19 cellular contexts compared by ENCODE assay signal in genomic region chr4:152415980-152416379, GRCh38.
DNase-seq lines count a peak whose midpoint lies in the region; ATAC-seq, FAIRE-seq and TF ChIP-seq lines count a peak whose summit lies in the region.
"Had no signal": no experiment of that assay in that cellular context is flagged by ENCODE, and none has a peak within 500 bp of the region (broad histone marks: within the 10 kb centered on the region; RNA-seq: fewer than 3 reads in every experiment).

No MANE protein-coding gene starts in this region.

- H3K36me3 ChIP-seq in HepG2 (replicated peaks in 1 of 2; ENCODE audit: control insufficient read depth in 1 of 2, insufficient read depth in 2 of 2, low read length in 2 of 2) (peaks cover 0 to 6% of the 10 kb centered on the region in 2 experiments; a peak in 2 of 5 replicates), right lobe of liver (no peaks in the 10 kb centered on the region)
- H3K36me3 ChIP-seq: thyroid gland had no signal

- H3K36me3 Mint-ChIP-seq in stimulated activated memory B cell treated with anti-CD40 and anti-IgM and Interleukin-4, amounts not matched to agents 10 μg/mL and 1 μg/mL and 100 μg/mL, for 72 hours: peaks cover 7% of the 10 kb centered on the region

- no peak overlapping the region for H3K4me3 ChIP-seq in HepG2 (replicated peaks in 1 of 3; ENCODE audit: insufficient read depth in 1 of 3, low read depth in 2 of 3, low read length in 3 of 3)
- H3K4me3 ChIP-seq in right lobe of liver: no peak overlapping the region
- H3K4me3 ChIP-seq in fibroblast of pulmonary artery (replicated peaks; ENCODE audit: low read depth, low read length): no peak overlapping the region
- H3K4me3 ChIP-seq in coronary artery: no peak overlapping the region
- H3K4me3 ChIP-seq: thyroid gland had no signal

- no peak overlapping the region for H2AFZ ChIP-seq in HepG2 (ENCODE audit: low read length)

- H3K79me2 ChIP-seq in HepG2 (ENCODE audit: insufficient read depth, low read length): peaks cover 9% of the 10 kb centered on the region

- intact Hi-C loops in HepG2 (cut with micrococcal nuclease; ENCODE audit: unreplicated experiment): no loop called here
- intact Hi-C loops in right lobe of liver (cut with DNase I): no loop called here

- FAIRE-seq in HepG2 (lab: Jason Lieb, UNC): no peak

- ATAC-seq in HepG2 (no peak), right lobe of liver (no peak), SK-N-SH treated with all-trans-retinoic acid at 6 μM for 48 hours (no peak)
- ATAC-seq in stimulated activated memory B cell treated with anti-CD40 and anti-IgM and Interleukin-4, amounts not matched to agents 10 μg/mL and 1 μg/mL and 100 μg/mL, for 72 hours: no peak
- ATAC-seq: sciatic nerve had no signal

- CTCF ChIA-PET in HepG2 (lab: Yijun Ruan, JAX; ENCODE audit: low intra/inter-chr PET ratio, low total read pairs): no interaction called here

- 24% methylated on average over 2 of the region's 2 CpGs for WGBS in HepG2 (ENCODE audit: low lambda C conversion rate)
- WGBS in right lobe of liver (ENCODE audit: insufficient coverage, low coverage, low lambda C conversion rate, missing lambda C conversion rate): 43% methylated on average over 2 of the region's 2 CpGs

- H3K9me3 ChIP-seq in HepG2 (ENCODE audit: low read length) (no peaks in the 10 kb centered on the region), right lobe of liver (no peaks in the 10 kb centered on the region)
- H3K9me3 ChIP-seq: thyroid gland had no signal

- H3K27me3 ChIP-seq in HepG2 (ENCODE audit: control insufficient read depth in 1 of 2, insufficient read depth in 2 of 2, low read length in 2 of 2): no peaks in the 10 kb centered on the region
- H3K27me3 ChIP-seq in right lobe of liver: no peaks in the 10 kb centered on the region
- H3K27me3 ChIP-seq: thyroid gland had no signal

- BruUV-seq in HepG2 (replicated peaks; lab: Mats Ljungman, UMichigan): no TSS peak

- in situ Hi-C loops in HepG2 (cut with HindIII; ENCODE audit: extremely low pct_ligation_motif_present, low pct_unique_long_range_greater_than_20kb): no loop called here

- TF ChIP-seq CTCF in HepG2 (CRISPR knock-in tag; IDR thresholded peaks at IDR 0.05) (no peak), right lobe of liver (IDR thresholded peaks at IDR 0.05) (no peak), fibroblast of pulmonary artery (IDR thresholded peaks at IDR 0.05; ENCODE audit: low read length, missing control alignments) (no peak), coronary artery (IDR thresholded peaks at IDR 0.05) (no peak)

- no peak overlapping the region for H3K9ac ChIP-seq in HepG2 (ENCODE audit: insufficient read depth, low read depth, low read length)

- H3K4me1 ChIP-seq in HepG2 (ENCODE audit: insufficient read depth, low read length) (peaks cover 29% of the 10 kb centered on the region), right lobe of liver (no peaks in the 10 kb centered on the region)

- H3K27me3 Mint-ChIP-seq in stimulated activated memory B cell treated with anti-CD40 and anti-IgM and Interleukin-4, amounts not matched to agents 10 μg/mL and 1 μg/mL and 100 μg/mL, for 72 hours: no peaks in the 10 kb centered on the region
- H3K27me3 Mint-ChIP-seq: activated CD4-positive, alpha-beta T cell treated with anti-CD3 and anti-CD28 coated beads, Interleukin-2, amount 10 ng/mL, durations not matched to agents 7 days and 5 days; dendritic cell treated with granulocyte-macrophage colony-stimulating factor and Interleukin-4, amounts not matched to agents 40 ng/mL and 50 ng/mL, for 4 days; IgD-negative memory B cell had no signal

- H3K4me1 Mint-ChIP-seq in stimulated activated memory B cell treated with anti-CD40 and anti-IgM and Interleukin-4, amounts not matched to agents 10 μg/mL and 1 μg/mL and 100 μg/mL, for 72 hours: peaks cover 28% of the 10 kb centered on the region

- no peaks in the 10 kb centered on the region for H4K20me1 ChIP-seq in HepG2 (ENCODE audit: insufficient read depth, low read length)

- no peaks in the 10 kb centered on the region for H3K9me3 Mint-ChIP-seq in stimulated activated memory B cell treated with anti-CD40 and anti-IgM and Interleukin-4, amounts not matched to agents 10 μg/mL and 1 μg/mL and 100 μg/mL, for 72 hours
- H3K9me3 Mint-ChIP-seq: activated CD4-positive, alpha-beta T cell treated with anti-CD3 and anti-CD28 coated beads, Interleukin-2, amount 10 ng/mL, durations not matched to agents 7 days and 5 days; dendritic cell treated with granulocyte-macrophage colony-stimulating factor and Interleukin-4, amounts not matched to agents 40 ng/mL and 50 ng/mL, for 4 days; IgD-negative memory B cell; nephron progenitor cell had no signal

- H3K27ac ChIP-seq in HepG2 (ENCODE audit: extremely low read length, insufficient read depth, low read length): no peak overlapping the region
- H3K27ac ChIP-seq in right lobe of liver: no peak overlapping the region
- no peak overlapping the region for H3K27ac ChIP-seq in coronary artery
- H3K27ac ChIP-seq: thyroid gland had no signal

- no peak for TF ChIP-seq RAD21 in HepG2 (CRISPR knock-in tag; IDR thresholded peaks at IDR 0.05)

- TF ChIP-seq POLR2A in HepG2 (IDR thresholded peaks at IDR 0.05; ENCODE audit: insufficient read depth in 1 of 2, low read depth in 2 of 2, low read length in 2 of 2): no peak
- TF ChIP-seq POLR2A in right lobe of liver (IDR thresholded peaks at IDR 0.05): no peak

- DNase-seq in HepG2 (ENCODE audit: low spot score) (peak; percentile 24), right lobe of liver (no peak), fibroblast of pulmonary artery (ENCODE audit: low read depth) (peak; percentile 52), coronary artery (ENCODE audit: low spot score) (no peak), hypothalamus (lab: John Stamatoyannopoulos, UW) (no peak), DMS79 treated with DMSO at 0.1 percent for 48 hours (lab: John Stamatoyannopoulos, UW) (no peak)
- DNase-seq: activated CD4-positive, alpha-beta T cell treated with anti-CD3 and anti-CD28 coated beads, Interleukin-2, amount 10 ng/mL, durations not matched to agents 7 days and 5 days; activated T-cell treated with anti-CD3 and anti-CD28 coated beads, Interleukin-2, amount 50 U/mL, for 1 hour; amygdala; mesendoderm; NCI-H345; nephron progenitor cell; stimulated activated CD4-positive, alpha-beta T cell treated with anti-CD3 and anti-CD28 coated beads, Interleukin-4, amount 100 ng/mL, for 24 hours; thyroid gland had no signal

- POLR2A ChIA-PET in HepG2 (lab: Yijun Ruan, JAX): no interaction called here

- H3K27ac Mint-ChIP-seq in stimulated activated memory B cell treated with anti-CD40 and anti-IgM and Interleukin-4, amounts not matched to agents 10 μg/mL and 1 μg/mL and 100 μg/mL, for 72 hours: peak overlapping the region; percentile 1
- H3K27ac Mint-ChIP-seq: activated CD4-positive, alpha-beta T cell treated with anti-CD3 and anti-CD28 coated beads, Interleukin-2, amount 10 ng/mL, durations not matched to agents 7 days and 5 days; dendritic cell treated with granulocyte-macrophage colony-stimulating factor and Interleukin-4, amounts not matched to agents 40 ng/mL and 50 ng/mL, for 4 days; nephron progenitor cell had no signal

- no peak overlapping the region for H3K4me3 Mint-ChIP-seq in stimulated activated memory B cell treated with anti-CD40 and anti-IgM and Interleukin-4, amounts not matched to agents 10 μg/mL and 1 μg/mL and 100 μg/mL, for 72 hours
- H3K4me3 Mint-ChIP-seq: activated CD4-positive, alpha-beta T cell treated with anti-CD3 and anti-CD28 coated beads, Interleukin-2, amount 10 ng/mL, durations not matched to agents 7 days and 5 days; dendritic cell treated with granulocyte-macrophage colony-stimulating factor and Interleukin-4, amounts not matched to agents 40 ng/mL and 50 ng/mL, for 4 days; IgD-negative memory B cell; nephron progenitor cell had no signal

- peak in 1 of 2 experiments; percentile 18; a peak in 1 of 4 replicates for TF ChIP-seq EP300 in HepG2 (IDR thresholded peaks at IDR 0.05; ENCODE audit: low read depth in 2 of 2, low read length in 2 of 2)
- TF ChIP-seq EP300 in HepG2 (CRISPR knock-in tag; IDR thresholded peaks at IDR 0.05; ENCODE audit: borderline replicate concordance): no peak

- no peak overlapping the region for H3K4me2 ChIP-seq in HepG2 (ENCODE audit: low read depth, low read length)

TF ChIP-seq in HepG2, 621 proteins besides CTCF, POLR2A, EP300 and RAD21:
- TF ChIP-seq JUN (CRISPR knock-in tag; IDR thresholded peaks at IDR 0.05): no peak
- TF ChIP-seq SAP130 (CRISPR knock-in tag; IDR thresholded peaks at IDR 0.05; ENCODE audit: low read depth): peak; percentile 14; the same call in 1 of the 2 replicates

TF ChIP-seq in SK-N-SH treated with all-trans-retinoic acid at 6 μM for 48 hours, 23 proteins besides CTCF, POLR2A, EP300 and RAD21:
- TF ChIP-seq, protein P1, sequence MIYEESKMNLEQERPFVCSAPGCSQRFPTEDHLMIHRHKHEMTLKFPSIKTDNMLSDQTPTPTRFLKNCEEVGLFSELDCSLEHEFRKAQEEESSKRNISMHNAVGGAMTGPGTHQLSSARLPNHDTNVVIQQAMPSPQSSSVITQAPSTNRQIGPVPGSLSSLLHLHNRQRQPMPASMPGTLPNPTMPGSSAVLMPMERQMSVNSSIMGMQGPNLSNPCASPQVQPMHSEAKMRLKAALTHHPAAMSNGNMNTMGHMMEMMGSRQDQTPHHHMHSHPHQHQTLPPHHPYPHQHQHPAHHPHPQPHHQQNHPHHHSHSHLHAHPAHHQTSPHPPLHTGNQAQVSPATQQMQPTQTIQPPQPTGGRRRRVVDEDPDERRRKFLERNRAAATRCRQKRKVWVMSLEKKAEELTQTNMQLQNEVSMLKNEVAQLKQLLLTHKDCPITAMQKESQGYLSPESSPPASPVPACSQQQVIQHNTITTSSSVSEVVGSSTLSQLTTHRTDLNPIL (CRISPR knock-in tag; IDR thresholded peaks at IDR 0.05; ENCODE audit: low read depth): no peak
- no peak for TF ChIP-seq GLIS3 (CRISPR knock-in tag; IDR thresholded peaks at IDR 0.05)
- no peak for TF ChIP-seq BACH2 (CRISPR knock-in tag; IDR thresholded peaks at IDR 0.05; ENCODE audit: borderline replicate concordance)
- peak; percentile 47 for TF ChIP-seq ISL1 (CRISPR knock-in tag; IDR thresholded peaks at IDR 0.05)

Comparison
In these comparisons a context has a peak if more than half of its experiments do, and no peak if none do; other contexts are left out.
1. DNase-seq: peak in HepG2 (single experiment) and fibroblast of pulmonary artery (single experiment); none in right lobe of liver (0 of 3), coronary artery (single experiment), hypothalamus (0 of 51) and DMS79 treated with DMSO at 0.1 percent for 48 hours (single experiment).